ENCODE assay signal across 18 cellular contexts in genomic region chr3:18258492-18258891, GRCh38.
A peak's percentile ranks its signal among the peaks of the same experiment; 100 is the strongest.
DNase-seq lines count a peak whose midpoint lies in the region; ATAC-seq and TF ChIP-seq lines count a peak whose summit lies in the region.
"Had no signal": no experiment of that assay in that cellular context is flagged by ENCODE, and none has a peak within 500 bp of the region (broad histone marks: within the 10 kb centered on the region; RNA-seq: fewer than 3 reads in every experiment).

No MANE protein-coding gene starts in this region.

- WGBS in testis, 2 donors, result 64 to 73% methylated on average over 7 of the region's 7 CpGs
- WGBS in SK-N-SH (ENCODE audit: low lambda C conversion rate), result 89% methylated on average over 7 of the region's 7 CpGs

- POLR2A ChIA-PET in SK-N-SH (lab: Yijun Ruan, JAX), result no interaction called here

- TF ChIP-seq EP300 in SK-N-SH (IDR thresholded peaks at IDR 0.05; ENCODE audit: borderline replicate concordance in 1 of 2, low read depth in 1 of 2, low read length in 1 of 2), result no peak

- no peaks in the 10 kb centered on the region for H3K9me3 ChIP-seq in testis
- H3K9me3 ChIP-seq in SK-N-SH, result no peaks in the 10 kb centered on the region
- H3K9me3 ChIP-seq: A549, SJSA1 had no signal

- CTCF ChIA-PET in SK-N-SH (lab: Yijun Ruan, JAX), result interaction anchor here (0.9 kb wide), 1 partner anchor 9 kb away, joined by 3 read pairs; no protein-coding TSS in a partner anchor

- H3F3A ChIP-seq in SK-N-SH (replicated peaks; ENCODE audit: insufficient read depth), result no peaks in the 10 kb centered on the region

- H3K4me3 ChIP-seq in testis, result peak overlapping the region in 1 of 2 donors; percentile 7
- no peak overlapping the region for H3K4me3 ChIP-seq in SK-N-SH (ENCODE audit: low read depth in 2 of 2, low read length in 1 of 2)
- H3K4me3 ChIP-seq: A549, SJSA1 had no signal

- intact Hi-C loops in testis (cut with DNase I; ENCODE audit: low total_unique reads), result no loop called here

- H3K4me1 ChIP-seq in testis (no peaks in the 10 kb centered on the region), SK-N-SH (ENCODE audit: control insufficient read depth in 1 of 2, insufficient read depth in 2 of 2, low read depth in 1 of 2, low read length in 1 of 2) (no peaks in the 10 kb centered on the region)
- H3K4me1 ChIP-seq: A549, SJSA1 had no signal

- DNase-seq in stimulated activated CD4-positive, alpha-beta T cell treated with anti-CD3 and anti-CD28 coated beads, Interleukin-15, amount 100 ng/mL, for 24 hours, result peak; percentile 4
- no peak for DNase-seq in stimulated activated CD4-positive, alpha-beta T cell treated with anti-CD3 and anti-CD28 coated beads, Interleukin-12 subunit alpha, Interleukin-12 subunit beta, amount 100 ng/mL, for 4 hours
- no peak for DNase-seq in central memory CD4-positive, alpha-beta T cell
- DNase-seq in testis (no peak), SK-N-SH (no peak), omental fat pad (ENCODE audit: low spot score) (no peak)
- DNase-seq: Calu3; NCI-H774; nephron progenitor cell; stimulated activated CD4-positive, alpha-beta T cell treated with anti-CD3 and anti-CD28 coated beads, Interleukin-4, amount 100 ng/mL, for 4 hours; WERI-Rb-1 had no signal

- TF ChIP-seq CTCF in testis (IDR thresholded peaks at IDR 0.05) (no peak), SK-N-SH (IDR thresholded peaks at IDR 0.05) (no peak), omental fat pad (IDR thresholded peaks at IDR 0.05) (no peak)

- ATAC-seq in GM21619 (IDR thresholded peaks at IDR 0.05; ENCODE audit: unreplicated experiment) (peak; percentile 84), HG03378 (IDR thresholded peaks at IDR 0.05; ENCODE audit: unreplicated experiment) (peak; percentile 46), omental fat pad (ENCODE audit: low FRiP score) (no peak)
- ATAC-seq: A549, HCT116, left lobe of liver had no signal

- H3K9ac ChIP-seq in SK-N-SH, result no peak overlapping the region

- no peaks in the 10 kb centered on the region for H3K27me3 ChIP-seq in testis
- H3K27me3 ChIP-seq in SK-N-SH (ENCODE audit: insufficient read depth), result no peaks in the 10 kb centered on the region
- H3K27me3 ChIP-seq: SJSA1 had no signal

- no peak overlapping the region for H3K4me2 ChIP-seq in SK-N-SH
- H3K4me2 ChIP-seq: A549 had no signal

- no peak for TF ChIP-seq RAD21 in SK-N-SH (IDR thresholded peaks at IDR 0.05; ENCODE audit: low read length)

- no peaks in the 10 kb centered on the region for H3K79me2 ChIP-seq in SK-N-SH (ENCODE audit: insufficient read depth)

- H2AFZ ChIP-seq in SK-N-SH (ENCODE audit: low read depth), result no peak overlapping the region

- H3K9me2 ChIP-seq in SK-N-SH, result no peaks in the 10 kb centered on the region

- H3K36me3 ChIP-seq in testis (ENCODE audit: low read depth, missing control alignments) (no peaks in the 10 kb centered on the region), SK-N-SH (replicated peaks in 1 of 2; ENCODE audit: control insufficient read depth in 1 of 2, insufficient read depth in 2 of 2, low read length in 1 of 2) (no peaks in the 10 kb centered on the region)
- H3K36me3 ChIP-seq: SJSA1, WERI-Rb-1 had no signal

- H3K27ac ChIP-seq in testis, result no peak overlapping the region
- H3K27ac ChIP-seq in SK-N-SH (ENCODE audit: low read depth in 2 of 2, low read length in 1 of 2), result no peak overlapping the region
- H3K27ac ChIP-seq: A549, HL-60, SJSA1, WERI-Rb-1 had no signal

- TF ChIP-seq POLR2A in testis (IDR thresholded peaks at IDR 0.05), result no peak

- no peaks in the 10 kb centered on the region for H4K20me1 ChIP-seq in SK-N-SH (ENCODE audit: insufficient read depth)

TF ChIP-seq in SK-N-SH, 30 proteins besides CTCF, POLR2A, EP300 and RAD21:
- TF ChIP-seq FOSL2 (IDR thresholded peaks at IDR 0.05; ENCODE audit: borderline replicate concordance, low read depth) (no peak), GABPA (IDR thresholded peaks at IDR 0.05; ENCODE audit: low read depth) (no peak), NRF1 (IDR thresholded peaks at IDR 0.05; ENCODE audit: low read depth, low read length) (no peak), USF2 (IDR thresholded peaks at IDR 0.05; ENCODE audit: borderline replicate concordance, low read depth, low read length) (no peak), SIN3A (IDR thresholded peaks at IDR 0.05; ENCODE audit: borderline replicate concordance, low read depth, low read length) (no peak), TAF1 (IDR thresholded peaks at IDR 0.05; ENCODE audit: borderline replicate concordance, low read depth, low read length) (no peak)
